Comparison of ENCODE assay signal across 11 cellular contexts in the genomic region with DNA sequence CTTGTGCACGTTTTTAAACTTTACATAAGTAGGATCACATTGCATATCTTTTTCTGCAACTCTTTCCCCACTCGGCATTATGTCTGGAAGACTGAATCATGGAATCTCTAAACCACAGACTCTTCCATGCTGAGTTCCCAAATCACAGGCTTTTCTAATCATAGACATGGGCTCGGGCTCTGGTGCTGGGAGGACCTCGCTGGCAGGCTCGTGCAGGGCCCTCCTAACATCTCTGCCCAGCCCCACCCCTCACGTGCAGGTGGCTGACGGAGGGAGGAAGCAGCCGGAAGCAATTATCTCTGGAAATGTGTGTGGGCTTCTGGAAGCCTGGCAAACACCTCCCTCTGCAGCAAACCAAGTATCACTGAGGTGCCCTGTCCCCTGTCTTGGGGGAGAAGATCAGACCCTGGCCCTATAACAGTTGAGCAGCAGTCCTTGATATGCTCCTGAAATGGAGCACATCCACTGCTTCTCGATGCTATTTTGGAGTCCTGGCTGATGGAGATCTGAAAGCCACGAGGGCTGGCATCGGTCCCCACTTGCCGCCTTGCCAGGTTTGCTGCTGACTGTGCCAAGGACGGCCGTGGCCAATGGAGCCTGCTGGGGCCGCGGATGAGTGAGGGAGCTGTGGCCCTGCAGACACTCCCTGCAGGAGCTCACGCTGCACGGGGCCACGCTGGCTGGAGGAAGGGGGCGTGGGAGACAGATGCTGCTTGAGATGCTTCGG. TPM values are rescaled to one million over a fixed set of nuclear protein-coding genes. Genes with fewer than 3 reads are reported as not detected.
DNase-seq lines count a peak whose midpoint lies in the region; ATAC-seq, FAIRE-seq and TF ChIP-seq lines count a peak whose summit lies in the region.
"Had no signal": no experiment of that assay in that cellular context is flagged by ENCODE, and none has a peak within 500 bp of the region (broad histone marks: within the 10 kb centered on the region; RNA-seq: fewer than 3 reads in every experiment).

No MANE protein-coding gene starts in this region.

- peak overlapping the region; percentile 56; the same call in 1 of the 2 replicates for H2AFZ ChIP-seq in OCI-LY7 (ENCODE audit: low read length)

- CTCF ChIA-PET in activated CD8-positive, alpha-beta T cell treated with anti-CD3 and anti-CD28 coated beads, Interleukin-2, amount 10 ng/mL, durations not matched to agents 7 days and 5 days (lab: Charles Lee), result interaction anchor here (2.5 kb wide), 1 partner anchor 14 kb away, joined by 12 read pairs; no protein-coding TSS in a partner anchor
- CTCF ChIA-PET in activated CD8-positive, alpha-beta T cell treated with anti-CD3 and anti-CD28 coated beads for 36 hours (lab: Charles Lee), result interaction anchor here (1.1 kb wide), 1 partner anchor 14 kb away, joined by 9 read pairs; no protein-coding TSS in a partner anchor
- CTCF ChIA-PET in OCI-LY7 (lab: Charles Lee; ENCODE audit: unreplicated experiment), result interaction anchor here (0.6 kb wide), 1 partner anchor 91 kb away, joined by 3 read pairs; no protein-coding TSS in a partner anchor

- H3K79me2 ChIP-seq in OCI-LY7 (ENCODE audit: insufficient read depth, low read depth, low read length), result peaks cover 4% of the 10 kb centered on the region; the same call in 1 of the 2 replicates

- no peak for ATAC-seq in activated CD8-positive, alpha-beta T cell treated with anti-CD3 and anti-CD28 coated beads, Interleukin-2, amount 10 ng/mL, durations not matched to agents 7 days and 5 days
- no peak for ATAC-seq in activated CD8-positive, alpha-beta T cell treated with anti-CD3 and anti-CD28 coated beads for 36 hours
- ATAC-seq in left ventricle myocardium superior, result peak; percentile 63
- no peak for ATAC-seq in omental fat pad (ENCODE audit: low FRiP score)
- no peak for ATAC-seq in HG03520 (IDR thresholded peaks at IDR 0.05; ENCODE audit: unreplicated experiment)

- H3K4me2 ChIP-seq in OCI-LY7 (ENCODE audit: low read length), result peak overlapping the region; percentile 53

- no peaks in the 10 kb centered on the region for H4K20me1 ChIP-seq in OCI-LY7 (ENCODE audit: insufficient read depth, low read length)

- H3K27ac ChIP-seq in OCI-LY7 (ENCODE audit: low read depth, low read length, poor library complexity, severe bottlenecking), result peak overlapping the region; percentile 31

- H3K4me1 Mint-ChIP-seq in activated CD8-positive, alpha-beta T cell treated with anti-CD3 and anti-CD28 coated beads, Interleukin-2, amount 10 ng/mL, durations not matched to agents 7 days and 5 days (ENCODE audit: low read depth), result peaks cover 39% of the 10 kb centered on the region
- H3K4me1 Mint-ChIP-seq in activated CD8-positive, alpha-beta T cell treated with anti-CD3 and anti-CD28 coated beads for 36 hours (ENCODE audit: low read depth), result peaks cover 7% of the 10 kb centered on the region

- BruUV-seq in OCI-LY7 (replicated peaks; lab: Mats Ljungman, UMichigan), result no TSS peak

- no peak for TF ChIP-seq CTCF in activated CD8-positive, alpha-beta T cell treated with anti-CD3 and anti-CD28 coated beads for 36 hours (IDR thresholded peaks at IDR 0.05)
- TF ChIP-seq CTCF in OCI-LY7 (conservative IDR thresholded peaks at IDR 0.05; ENCODE audit: low read length) (no peak), omental fat pad (IDR thresholded peaks at IDR 0.05) (no peak)

- DNase-seq in activated CD8-positive, alpha-beta T cell treated with anti-CD3 and anti-CD28 coated beads, Interleukin-2, amount 10 ng/mL, durations not matched to agents 7 days and 5 days, result no peak
- DNase-seq in activated CD8-positive, alpha-beta T cell treated with anti-CD3 and anti-CD28 coated beads for 36 hours, result no peak
- DNase-seq in OCI-LY7 (ENCODE audit: low spot score) (peak; percentile 20), left ventricle myocardium superior (peak; percentile 88), urothelium cell line (ENCODE audit: low spot score) (peak; percentile 15), omental fat pad (ENCODE audit: low spot score) (no peak)
- no peak for DNase-seq in central memory CD4-positive, alpha-beta T cell
- DNase-seq: CD4-positive, CD25-positive, alpha-beta regulatory T cell; naive B cell had no signal

- H3K36me3 Mint-ChIP-seq in activated CD8-positive, alpha-beta T cell treated with anti-CD3 and anti-CD28 coated beads, Interleukin-2, amount 10 ng/mL, durations not matched to agents 7 days and 5 days (ENCODE audit: low read depth), result no peaks in the 10 kb centered on the region
- H3K36me3 Mint-ChIP-seq in activated CD8-positive, alpha-beta T cell treated with anti-CD3 and anti-CD28 coated beads for 36 hours (ENCODE audit: low read depth), result no peaks in the 10 kb centered on the region
- H3K36me3 Mint-ChIP-seq: CD4-positive, CD25-positive, alpha-beta regulatory T cell; naive B cell had no signal

- POLR2A ChIA-PET in activated CD8-positive, alpha-beta T cell treated with anti-CD3 and anti-CD28 coated beads, Interleukin-2, amount 10 ng/mL, durations not matched to agents 7 days and 5 days (lab: Charles Lee), result interaction anchor here (1.0 kb wide), 1 partner anchor 8 kb away, joined by 3 read pairs; no protein-coding TSS in a partner anchor
- POLR2A ChIA-PET in activated CD8-positive, alpha-beta T cell treated with anti-CD3 and anti-CD28 coated beads for 36 hours (lab: Charles Lee), result interaction anchor here (1.0 kb wide), 1 partner anchor 8 kb away, joined by 4 read pairs; no protein-coding TSS in a partner anchor
- POLR2A ChIA-PET in OCI-LY7 (lab: Charles Lee), result interaction anchor here (0.5 kb wide), 1 partner anchor 358 kb away, joined by 4 read pairs; no protein-coding TSS in a partner anchor

- intact Hi-C loops in activated CD8-positive, alpha-beta T cell treated with anti-CD3 and anti-CD28 coated beads for 36 hours (cut with micrococcal nuclease), result no loop called here
- intact Hi-C loops in OCI-LY7 (cut with micrococcal nuclease; ENCODE audit: unreplicated experiment), result no loop called here
- intact Hi-C loops in left ventricle myocardium superior (cut with micrococcal nuclease), result no loop called here

- no peak for FAIRE-seq in urothelium cell line (lab: Jason Lieb, UNC)

- peaks cover 83% of the 10 kb centered on the region for H3K4me1 ChIP-seq in OCI-LY7 (ENCODE audit: insufficient read depth, low read length, poor library complexity, severe bottlenecking)

- no peaks in the 10 kb centered on the region for H3K9me3 Mint-ChIP-seq in activated CD8-positive, alpha-beta T cell treated with anti-CD3 and anti-CD28 coated beads, Interleukin-2, amount 10 ng/mL, durations not matched to agents 7 days and 5 days (ENCODE audit: insufficient read depth)
- H3K9me3 Mint-ChIP-seq in activated CD8-positive, alpha-beta T cell treated with anti-CD3 and anti-CD28 coated beads for 36 hours, result no peaks in the 10 kb centered on the region
- H3K9me3 Mint-ChIP-seq: CD4-positive, CD25-positive, alpha-beta regulatory T cell; naive B cell; T-helper 1 cell treated with Interleukin-12 subunit alpha and Interleukin-12 subunit beta and Interleukin-4 antibody, amounts not matched to agents 30 μg/mL and 1 μg/mL, for 36 hours had no signal

- peak overlapping the region; percentile 89 for H3K27ac Mint-ChIP-seq in activated CD8-positive, alpha-beta T cell treated with anti-CD3 and anti-CD28 coated beads, Interleukin-2, amount 10 ng/mL, durations not matched to agents 7 days and 5 days
- H3K27ac Mint-ChIP-seq in activated CD8-positive, alpha-beta T cell treated with anti-CD3 and anti-CD28 coated beads for 36 hours, result no peak overlapping the region
- H3K27ac Mint-ChIP-seq: T-helper 1 cell treated with Interleukin-12 subunit alpha and Interleukin-12 subunit beta and Interleukin-4 antibody, amounts not matched to agents 30 μg/mL and 1 μg/mL, for 36 hours had no signal

- no peaks in the 10 kb centered on the region for H3K36me3 ChIP-seq in OCI-LY7 (ENCODE audit: insufficient read depth, low read length)

- no peaks in the 10 kb centered on the region for H3K9me3 ChIP-seq in OCI-LY7 (ENCODE audit: low read length)

- peak overlapping the region; percentile 12 for H3K4me3 ChIP-seq in OCI-LY7 (ENCODE audit: low read depth, low read length, poor library complexity, severe bottlenecking)

- peak overlapping the region; percentile 43 for H3K4me3 Mint-ChIP-seq in activated CD8-positive, alpha-beta T cell treated with anti-CD3 and anti-CD28 coated beads, Interleukin-2, amount 10 ng/mL, durations not matched to agents 7 days and 5 days
- no peak overlapping the region for H3K4me3 Mint-ChIP-seq in activated CD8-positive, alpha-beta T cell treated with anti-CD3 and anti-CD28 coated beads for 36 hours
- H3K4me3 Mint-ChIP-seq: T-helper 1 cell treated with Interleukin-12 subunit alpha and Interleukin-12 subunit beta and Interleukin-4 antibody, amounts not matched to agents 30 μg/mL and 1 μg/mL, for 36 hours had no signal

- H3K27me3 Mint-ChIP-seq in activated CD8-positive, alpha-beta T cell treated with anti-CD3 and anti-CD28 coated beads, Interleukin-2, amount 10 ng/mL, durations not matched to agents 7 days and 5 days (ENCODE audit: low read depth), result peaks cover 20% of the 10 kb centered on the region
- peaks cover 8% of the 10 kb centered on the region for H3K27me3 Mint-ChIP-seq in activated CD8-positive, alpha-beta T cell treated with anti-CD3 and anti-CD28 coated beads for 36 hours
- H3K27me3 Mint-ChIP-seq: naive B cell had no signal

- no peaks in the 10 kb centered on the region for H3K9me2 ChIP-seq in OCI-LY7 (ENCODE audit: insufficient read depth, low read length)

RNA-seq across cellular contexts. Expression of a gene that starts 4.4 kb away (rescaled TPM):
- 10 to 100 TPM; 47.8 to 53.8 TPM for total RNA-seq in activated CD8-positive, alpha-beta T cell treated with anti-CD3 and anti-CD28 coated beads, Interleukin-2, amount 10 ng/mL, durations not matched to agents 7 days and 5 days
- 10 to 100 TPM; 31.7 to 39.2 TPM for total RNA-seq in activated CD8-positive, alpha-beta T cell treated with anti-CD3 and anti-CD28 coated beads for 36 hours
- total RNA-seq in OCI-LY7 (2014; rRNA removed; shearing (Covaris generic)), result 24.3 and 25.2 TPM in 2 replicates
- total RNA-seq in OCI-LY7 (2022) (56.3 and 70.1 TPM in 2 replicates), left ventricle myocardium superior (95.1 TPM), omental fat pad (10 to 100 TPM; 33.6 to 72.0 (median 55.9) TPM)

Comparison
In these comparisons a context has a peak if more than half of its experiments do, and no peak if none do; other contexts are left out.
1. DNase-seq: peak in OCI-LY7 (single experiment), left ventricle myocardium superior (single experiment) and urothelium cell line (single experiment); none in activated CD8-positive, alpha-beta T cell treated with anti-CD3 and anti-CD28 coated beads, Interleukin-2, amount 10 ng/mL, durations not matched to agents 7 days and 5 days (single experiment), activated CD8-positive, alpha-beta T cell treated with anti-CD3 and anti-CD28 coated beads for 36 hours (single experiment), omental fat pad (single experiment) and central memory CD4-positive, alpha-beta T cell (single experiment).